ENCODE assay signal across 21 cellular contexts in the genomic region with DNA sequence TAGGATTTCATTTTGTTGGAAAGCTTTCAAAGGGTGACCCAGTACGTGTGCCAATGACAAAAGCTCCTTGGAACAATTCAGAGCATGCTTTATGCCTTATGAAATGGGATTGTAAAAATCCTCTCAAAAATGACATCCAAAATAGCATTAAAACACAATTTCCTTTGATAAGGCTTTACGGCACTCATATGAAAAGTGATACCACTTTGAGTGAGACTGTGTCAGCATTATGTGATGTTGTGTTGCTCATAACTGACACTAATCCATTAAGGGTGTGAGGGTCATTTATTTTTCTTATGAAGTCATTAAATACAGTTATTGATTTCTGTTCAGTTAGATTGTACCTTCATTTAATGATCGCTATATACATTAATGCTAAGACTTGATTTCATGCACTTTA.
"Had no signal": no experiment of that assay in that cellular context is flagged by ENCODE, and none has a peak within 500 bp of the region (broad histone marks: within the 10 kb centered on the region; RNA-seq: fewer than 3 reads in every experiment).

No MANE protein-coding gene starts in this region.

- ATAC-seq: effector memory CD8-positive, alpha-beta T cell; foreskin keratinocyte; left colon; left ventricle myocardium superior; naive thymus-derived CD8-positive, alpha-beta T cell; sciatic nerve; stimulated activated memory B cell treated with anti-CD40 and anti-IgM and Interleukin-4, amounts not matched to agents 10 μg/mL and 1 μg/mL and 100 μg/mL, for 72 hours had no signal

- H3K27me3 ChIP-seq: foreskin keratinocyte, hepatocyte, neutrophil, spleen had no signal

- H3K27ac ChIP-seq: hepatocyte, neutrophil, thoracic aorta had no signal

- H3K4me1 ChIP-seq: foreskin keratinocyte had no signal

- H3K4me2 ChIP-seq: hepatocyte had no signal

- H3K36me3 ChIP-seq: neutrophil, spleen, thoracic aorta had no signal

- DNase-seq: effector memory CD8-positive, alpha-beta T cell; erythroblast; foreskin keratinocyte; head of caudate nucleus; kidney; left colon; left ventricle myocardium superior; naive thymus-derived CD8-positive, alpha-beta T cell; posterior cingulate gyrus; spleen; stimulated activated CD4-positive, alpha-beta T cell treated with anti-CD3 and anti-CD28 coated beads, Interleukin-15, amount 100 ng/mL, for 24 hours; stimulated activated CD4-positive, alpha-beta T cell treated with anti-CD3 and anti-CD28 coated beads, Interleukin-1b, Interleukin-23, amount 100 ng/mL, for 48 hours; stimulated activated CD4-positive, alpha-beta T cell treated with anti-CD3 and anti-CD28 coated beads, Interleukin-4, amount 100 ng/mL, for 24 hours; substantia nigra; trophoblast cell had no signal

- H3K4me3 ChIP-seq: hepatocyte, lung, thoracic aorta had no signal

- H3K9me3 ChIP-seq: neutrophil, spleen, thoracic aorta had no signal

- H2AFZ ChIP-seq: hepatocyte had no signal
